Comparison of ENCODE assay signal across 12 cellular contexts in genomic region chr18:70418551-70419311, GRCh38.
DNase-seq lines count a peak whose midpoint lies in the region; ATAC-seq, FAIRE-seq and TF ChIP-seq lines count a peak whose summit lies in the region.
"Had no signal": no experiment of that assay in that cellular context is flagged by ENCODE, and none has a peak within 500 bp of the region (broad histone marks: within the 10 kb centered on the region; RNA-seq: fewer than 3 reads in every experiment).

No MANE protein-coding gene starts in this region.

- no peak overlapping the region for H3K4me3 ChIP-seq in ovary

- TF ChIP-seq CTCF in ovary (IDR thresholded peaks at IDR 0.05): no peak

- no peak for DNase-seq in NCI-H1092 (lab: John Stamatoyannopoulos, UW)
- no peak for DNase-seq in ovary
- DNase-seq in stimulated activated CD4-positive, alpha-beta T cell treated with anti-CD3 and anti-CD28 coated beads, Interleukin-4, amount 100 ng/mL, for 4 hours: no peak
- no peak for DNase-seq in activated gamma-delta T cell (lab: John Stamatoyannopoulos, UW)
- DNase-seq: activated T-cell treated with anti-CD3 and anti-CD28 coated beads, Interleukin-2, amount 50 U/mL, for 4 hours; effector memory CD8-positive, alpha-beta T cell; right cardiac atrium had no signal

- ATAC-seq in GM18499 (IDR thresholded peaks at IDR 0.05; ENCODE audit: insufficient read depth, unreplicated experiment) (peak; percentile 100), GM19438 (IDR thresholded peaks at IDR 0.05; ENCODE audit: low read depth, unreplicated experiment) (peak; percentile 98), HG02943 (IDR thresholded peaks at IDR 0.05; ENCODE audit: low read depth, unreplicated experiment) (peak; percentile 97)
- ATAC-seq: effector memory CD8-positive, alpha-beta T cell; right cardiac atrium had no signal

- H3K36me3 ChIP-seq in ovary: no peaks in the 10 kb centered on the region

- H3K9me3 ChIP-seq in ovary: no peaks in the 10 kb centered on the region

- intact Hi-C loops in ovary (cut with DNase I): no loop called here

- H3K4me1 ChIP-seq in ovary (ENCODE audit: insufficient read depth): peaks cover 1% of the 10 kb centered on the region

- WGBS in ovary, 3 donors: 42 to 54% (median 54%) methylated on average over 12 of the region's 12 CpGs

- no peaks in the 10 kb centered on the region for H3K27me3 ChIP-seq in ovary

- no peak for TF ChIP-seq POLR2A in ovary (IDR thresholded peaks at IDR 0.05)

- FAIRE-seq in TTC549 (lab: Jason Lieb, UNC): peak; percentile 34
- FAIRE-seq: keratinocyte had no signal

- no peak for TF ChIP-seq EP300 in ovary (IDR thresholded peaks at IDR 0.05)

- no peak overlapping the region for H3K27ac ChIP-seq in ovary
